ENCODE assay signal across 14 cellular contexts in the genomic region with DNA sequence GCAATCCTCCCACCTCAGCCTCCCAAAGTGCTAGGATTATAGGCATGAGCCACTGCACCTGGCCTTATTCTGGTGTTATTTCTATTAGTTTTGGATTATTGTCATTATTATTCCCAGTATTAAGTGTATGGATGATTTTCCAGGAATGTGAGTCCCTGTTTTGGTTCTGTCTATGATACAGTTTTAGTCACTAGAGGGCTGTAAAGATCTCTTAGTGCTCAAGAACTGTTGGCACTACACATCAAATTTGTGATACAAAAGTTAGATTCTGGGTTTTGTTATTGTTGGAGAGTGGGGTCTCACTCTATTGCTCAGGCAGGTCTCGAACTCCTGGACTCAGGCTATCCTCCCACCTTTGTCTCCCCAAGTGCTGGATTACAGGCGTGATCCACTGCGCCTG. TPM values are rescaled to one million over a fixed set of nuclear protein-coding genes. Genes with fewer than 3 reads are reported as not detected.
A peak's percentile ranks its signal among the peaks of the same experiment; 100 is the strongest.
DNase-seq lines count a peak whose midpoint lies in the region; ATAC-seq, FAIRE-seq and TF ChIP-seq lines count a peak whose summit lies in the region.
"Had no signal": no experiment of that assay in that cellular context is flagged by ENCODE, and none has a peak within 500 bp of the region (broad histone marks: within the 10 kb centered on the region; RNA-seq: fewer than 3 reads in every experiment).

No MANE protein-coding gene starts in this region.

- peaks cover 12% of the 10 kb centered on the region for H3K27me3 ChIP-seq in IMR-90 (ENCODE audit: control insufficient read depth, insufficient read depth, low read length)
- peaks cover 2% of the 10 kb centered on the region for H3K27me3 ChIP-seq in astrocyte (ENCODE audit: insufficient read depth, low read length)
- H3K27me3 ChIP-seq in keratinocyte (ENCODE audit: control insufficient read depth, extremely low read depth, insufficient read depth, low read length): no peaks in the 10 kb centered on the region

- POLR2A ChIA-PET in IMR-90 (lab: Charles Lee; ENCODE audit: unreplicated experiment): no interaction called here

- intact Hi-C loops in IMR-90 (cut with micrococcal nuclease): loop anchor here (1.0 to 5.0 kb wide), 3 partner anchors 84 to 1372 kb away; no protein-coding TSS in a partner anchor

- peaks cover 26% of the 10 kb centered on the region for H3K27me3 Mint-ChIP-seq in astrocyte (ENCODE audit: low read depth, unreplicated experiment)
- H3K27me3 Mint-ChIP-seq: CD4-positive, alpha-beta memory T cell; IgD-negative memory B cell had no signal

- H3K4me3 Mint-ChIP-seq in astrocyte (ENCODE audit: unreplicated experiment): no peak overlapping the region
- H3K4me3 Mint-ChIP-seq: activated CD4-positive, alpha-beta T cell treated with anti-CD3 and anti-CD28 coated beads, Interleukin-2, amount 10 ng/mL, durations not matched to agents 24 days and 14 days; dendritic cell treated with granulocyte-macrophage colony-stimulating factor and Interleukin-4, amounts not matched to agents 40 ng/mL and 50 ng/mL, for 4 days had no signal

- no peak overlapping the region for H3K27ac Mint-ChIP-seq in astrocyte (ENCODE audit: unreplicated experiment)
- H3K27ac Mint-ChIP-seq: activated CD4-positive, alpha-beta T cell treated with anti-CD3 and anti-CD28 coated beads, Interleukin-2, amount 10 ng/mL, durations not matched to agents 24 days and 14 days; CD4-positive, alpha-beta memory T cell; dendritic cell treated with granulocyte-macrophage colony-stimulating factor and Interleukin-4, amounts not matched to agents 40 ng/mL and 50 ng/mL, for 4 days had no signal

- no peaks in the 10 kb centered on the region for H3K79me1 ChIP-seq in IMR-90 (ENCODE audit: low read depth in 1 of 2, low read length in 2 of 2)

- FAIRE-seq in astrocyte (lab: Jason Lieb, UNC) (no peak), keratinocyte (lab: Jason Lieb, UNC) (no peak)

- H2BK5ac ChIP-seq in IMR-90 (ENCODE audit: low read depth, low read length, poor library complexity, severe bottlenecking): no peak overlapping the region

- no peaks in the 10 kb centered on the region for H4K20me1 ChIP-seq in IMR-90 (ENCODE audit: insufficient read depth, low read length)
- no peaks in the 10 kb centered on the region for H4K20me1 ChIP-seq in astrocyte (ENCODE audit: insufficient read depth, low read length)
- no peaks in the 10 kb centered on the region for H4K20me1 ChIP-seq in keratinocyte (ENCODE audit: control insufficient read depth, extremely low read depth, insufficient read depth, low read length)

- no peak overlapping the region for H4K91ac ChIP-seq in IMR-90 (ENCODE audit: insufficient read depth, low read depth, low read length)

- no peak overlapping the region for H2AK9ac ChIP-seq in IMR-90 (replicated peaks; ENCODE audit: low read depth, low read length, poor library complexity)

- no peak for TF ChIP-seq POLR2A in IMR-90 (IDR thresholded peaks at IDR 0.05; ENCODE audit: low read depth, low read length)

- no peak overlapping the region for H3K18ac ChIP-seq in IMR-90 (ENCODE audit: low read depth, low read length)

- H3K23ac ChIP-seq in IMR-90 (ENCODE audit: low read depth, low read length): no peak overlapping the region

- H3K4me1 ChIP-seq in IMR-90 (ENCODE audit: control insufficient read depth, insufficient read depth, low read length) (no peaks in the 10 kb centered on the region), astrocyte (ENCODE audit: insufficient read depth, low read length) (no peaks in the 10 kb centered on the region), keratinocyte (ENCODE audit: control insufficient read depth, extremely low read depth, insufficient read depth, low read length) (peaks cover 5% of the 10 kb centered on the region)

- no TSS peak for BruUV-seq in IMR-90 (replicated peaks; lab: Mats Ljungman, UMichigan)

- H3K36me3 ChIP-seq in IMR-90 (ENCODE audit: control insufficient read depth, insufficient read depth, low read length): no peaks in the 10 kb centered on the region
- no peaks in the 10 kb centered on the region for H3K36me3 ChIP-seq in astrocyte (ENCODE audit: insufficient read depth, low read length)
- no peaks in the 10 kb centered on the region for H3K36me3 ChIP-seq in keratinocyte (ENCODE audit: control insufficient read depth in 2 of 2, extremely low read depth in 1 of 2, insufficient read depth in 2 of 2, low read length in 2 of 2)
- H3K36me3 ChIP-seq: heart left ventricle had no signal

- 0 out of 2 replicates have a peak overlapping the region, but pooled peaks have one; percentile 65 for H3K4me2 ChIP-seq in IMR-90 (ENCODE audit: low read depth, low read length)
- no peak overlapping the region for H3K4me2 ChIP-seq in astrocyte (ENCODE audit: low read length)
- no peak overlapping the region for H3K4me2 ChIP-seq in keratinocyte (ENCODE audit: control insufficient read depth, extremely low read depth, insufficient read depth, low read depth, low read length)

- no peak overlapping the region for H4K8ac ChIP-seq in IMR-90 (ENCODE audit: low read depth in 2 of 2, low read length in 2 of 2)

- H3K4me1 Mint-ChIP-seq in astrocyte (ENCODE audit: low read depth, unreplicated experiment): no peaks in the 10 kb centered on the region

- no peak overlapping the region for H3K56ac ChIP-seq in IMR-90 (ENCODE audit: extremely low read depth, insufficient read depth, low read length)

- peak overlapping the region; percentile 74 for H2AFZ ChIP-seq in IMR-90 (replicated peaks; ENCODE audit: low read length, poor library complexity)
- no peak overlapping the region for H2AFZ ChIP-seq in astrocyte (ENCODE audit: low read depth, low read length)
- H2AFZ ChIP-seq in keratinocyte (ENCODE audit: control insufficient read depth, low read length): no peak overlapping the region

- H3K4ac ChIP-seq in IMR-90 (ENCODE audit: low read depth, low read length): no peak overlapping the region

- ATAC-seq in IMR-90 (ENCODE audit: low read depth) (peak; percentile 72), HG02642 (IDR thresholded peaks at IDR 0.05; ENCODE audit: poor library complexity, unreplicated experiment) (no peak)
- ATAC-seq: heart left ventricle had no signal

- H3K9ac ChIP-seq in IMR-90 (ENCODE audit: low read depth, low read length) (no peak overlapping the region), astrocyte (ENCODE audit: low read length) (no peak overlapping the region), keratinocyte (ENCODE audit: control insufficient read depth, extremely low read depth, insufficient read depth, low read length) (no peak overlapping the region)

- no peak overlapping the region for H2AK5ac ChIP-seq in IMR-90 (ENCODE audit: low read depth, low read length)

- dilution Hi-C loops in IMR-90 (cut with HindIII; ENCODE audit: low sequenced_read_pairs, unreplicated experiment) (no loop called here), keratinocyte (cut with MboI; ENCODE audit: extremely low pct_ligation_motif_present, low sequenced_read_pairs) (no loop called here)

- no peak overlapping the region for H4K5ac ChIP-seq in IMR-90 (ENCODE audit: low read depth, low read length)

- peaks cover 3% of the 10 kb centered on the region for H3K9me3 Mint-ChIP-seq in astrocyte (ENCODE audit: unreplicated experiment)
- H3K9me3 Mint-ChIP-seq: dendritic cell treated with granulocyte-macrophage colony-stimulating factor and Interleukin-4, amounts not matched to agents 40 ng/mL and 50 ng/mL, for 4 days had no signal

- H2BK120ac ChIP-seq in IMR-90 (ENCODE audit: low read depth, low read length): no peak overlapping the region

- TF ChIP-seq RAD21 in IMR-90 (IDR thresholded peaks at IDR 0.05; ENCODE audit: low read length): peak; percentile 35; the same call in 1 of the 2 replicates

- H3K14ac ChIP-seq in IMR-90 (replicated peaks; ENCODE audit: low read depth, low read length): no peak overlapping the region

- peak; percentile 35 for DNase-seq in AG08396 (ENCODE audit: low spot score)
- peak; percentile 21 for DNase-seq in IMR-90
- DNase-seq in astrocyte (ENCODE audit: low read depth): peak; percentile 8
- no peak for DNase-seq in keratinocyte (ENCODE audit: low read depth, low spot score)
- DNase-seq in HT-29 (ENCODE audit: low spot score): no peak
- no peak for DNase-seq in HPDE6-E6E7 (ENCODE audit: extremely low spot score)
- no peak for DNase-seq in NCI-H2107 (lab: John Stamatoyannopoulos, UW)
- DNase-seq: activated CD4-positive, alpha-beta T cell treated with anti-CD3 and anti-CD28 coated beads, Interleukin-2, amount 10 ng/mL, durations not matched to agents 24 days and 14 days; CD4-positive, alpha-beta memory T cell; heart left ventricle; NCI-H226 had no signal

- no peak overlapping the region for H2BK15ac ChIP-seq in IMR-90 (ENCODE audit: low read depth, low read length)

- no CpG with 5 or more reads among the region's 3 CpGs for WGBS in IMR-90 (ENCODE audit: extremely low coverage in 2 of 2, insufficient read length in 1 of 2), 2 experiments

- H3K9me3 ChIP-seq in IMR-90 (ENCODE audit: control insufficient read depth, insufficient read depth, low read length): no peaks in the 10 kb centered on the region
- no peaks in the 10 kb centered on the region for H3K9me3 ChIP-seq in astrocyte (ENCODE audit: insufficient read depth, low read depth, low read length)
- no peaks in the 10 kb centered on the region for H3K9me3 ChIP-seq in keratinocyte (ENCODE audit: control insufficient read depth, low read depth, low read length)
- H3K9me3 ChIP-seq: heart left ventricle had no signal

- H3K9me1 ChIP-seq in IMR-90 (ENCODE audit: insufficient read depth, low read length): no peaks in the 10 kb centered on the region
- no peaks in the 10 kb centered on the region for H3K9me1 ChIP-seq in keratinocyte (ENCODE audit: control insufficient read depth, extremely low read depth, insufficient read depth, low read length)

- TF ChIP-seq CTCF in IMR-90 (conservative IDR thresholded peaks at IDR 0.05; ENCODE audit: low read depth, low read length) (peak; percentile 35; the same call in 1 of the 2 replicates), astrocyte (IDR thresholded peaks at IDR 0.05; ENCODE audit: insufficient read depth, low read depth, low read length) (no peak), keratinocyte (optimal IDR thresholded peaks at IDR 0.05 in 1 of 3, IDR thresholded peaks at IDR 0.05 in 1 of 3, conservative IDR thresholded peaks at IDR 0.05 in 1 of 3; ENCODE audit: extremely low read depth in 1 of 3, insufficient read depth in 2 of 3, low read length in 3 of 3) (peak in 2 of 3 experiments; percentile 16 to 22)

- no peaks in the 10 kb centered on the region for H3K79me2 ChIP-seq in astrocyte (ENCODE audit: insufficient read depth, low read length)
- no peaks in the 10 kb centered on the region for H3K79me2 ChIP-seq in keratinocyte (ENCODE audit: control insufficient read depth, insufficient read depth, low read length)

- CTCF ChIA-PET in IMR-90 (lab: Yijun Ruan, JAX): interaction anchor here (0.7 to 2.3 kb wide), 2 partner anchors 84 to 88 kb away, joined by 4 to 9 read pairs; a partner anchor contains a TSS

- H3K36me3 Mint-ChIP-seq in astrocyte (ENCODE audit: low read depth, unreplicated experiment): peaks cover 5% of the 10 kb centered on the region
- H3K36me3 Mint-ChIP-seq: IgD-negative memory B cell had no signal

- no peak overlapping the region for H3K4me3 ChIP-seq in IMR-90 (ENCODE audit: insufficient read depth, low read depth, low read length)
- no peak overlapping the region for H3K4me3 ChIP-seq in astrocyte (ENCODE audit: insufficient read depth, low read depth, low read length)
- no peak overlapping the region for H3K4me3 ChIP-seq in keratinocyte (ENCODE audit: control insufficient read depth in 2 of 3, extremely low read depth in 1 of 3, insufficient read depth in 2 of 3, low read depth in 1 of 3, low read length in 3 of 3)
- H3K4me3 ChIP-seq: heart left ventricle had no signal

- H3K27ac ChIP-seq in IMR-90 (ENCODE audit: insufficient read depth, low read length): no peak overlapping the region
- H3K27ac ChIP-seq in astrocyte (ENCODE audit: low read depth, low read length): no peak overlapping the region
- H3K27ac ChIP-seq in keratinocyte (ENCODE audit: control insufficient read depth, insufficient read depth, low read length): no peak overlapping the region
- H3K27ac ChIP-seq: heart left ventricle had no signal

- H2BK20ac ChIP-seq in IMR-90 (ENCODE audit: low read depth, low read length): no peak overlapping the region

- in situ Hi-C loops in IMR-90 (cut with MboI; ENCODE audit: low sequenced_read_pairs): no loop called here

RNA-seq across cellular contexts. Expression of a gene that starts 12.1 kb away (rescaled TPM):
- total RNA-seq in IMR-90 (2012; rRNA removed) (under 0.01 TPM in 2 replicates), astrocyte (0.16 TPM in 1 of 2 replicates, not detected in the other)
- polyA plus RNA-seq in IMR-90 (2012; rRNA removed) (0.02 TPM in 1 of 2 replicates, not detected in the other), keratinocyte (1.5 to 2.2 TPM (median 1.9 TPM) in 3 replicates)
- 0.02 TPM in 2 replicates for polyA plus RNA-seq in IMR-90 (2012; cell fraction: cytosol; rRNA removed)
- 0.10 TPM in 1 of 2 replicates, not detected in the other for polyA plus RNA-seq in IMR-90 (2012; cell fraction: nucleus; rRNA removed; ENCODE audit: low replicate concordance)
- polyA plus RNA-seq in keratinocyte (2011; ENCODE audit: low read depth): 0.76 TPM
- polyA plus RNA-seq in keratinocyte (2011; cell fraction: cytosol; rRNA removed): 0.86 and 1.5 TPM in 2 replicates
- 2.2 and 2.4 TPM in 2 replicates for polyA plus RNA-seq in keratinocyte (2011; cell fraction: nucleus; rRNA removed)
- 1.1 and 1.3 TPM in 2 replicates for polyA plus RNA-seq in keratinocyte (2012; ENCODE audit: low replicate concordance)
- polyA minus RNA-seq in keratinocyte: 0.23 to 1.5 TPM (median 1.4 TPM) in 3 replicates
- polyA minus RNA-seq in keratinocyte (2011; cell fraction: cytosol; rRNA and poly(A)+ RNA removed): 1.2 TPM
- polyA minus RNA-seq in keratinocyte (2011; cell fraction: nucleus; rRNA and poly(A)+ RNA removed): 0.53 and 1.7 TPM in 2 replicates
- 2.2 and 4.2 TPM in 2 replicates for total RNA-seq in HT-29 (2014; rRNA removed; shearing (Covaris generic))

Comparison
In these comparisons a context has a peak if more than half of its experiments do, and no peak if none do; other contexts are left out.
1. DNase-seq: peak in AG08396 (single experiment), IMR-90 (single experiment) and astrocyte (single experiment); none in keratinocyte (single experiment), HT-29 (single experiment), HPDE6-E6E7 (single experiment) and NCI-H2107 (single experiment).